1 cellular context compared by ENCODE assay signal in the genomic region with DNA sequence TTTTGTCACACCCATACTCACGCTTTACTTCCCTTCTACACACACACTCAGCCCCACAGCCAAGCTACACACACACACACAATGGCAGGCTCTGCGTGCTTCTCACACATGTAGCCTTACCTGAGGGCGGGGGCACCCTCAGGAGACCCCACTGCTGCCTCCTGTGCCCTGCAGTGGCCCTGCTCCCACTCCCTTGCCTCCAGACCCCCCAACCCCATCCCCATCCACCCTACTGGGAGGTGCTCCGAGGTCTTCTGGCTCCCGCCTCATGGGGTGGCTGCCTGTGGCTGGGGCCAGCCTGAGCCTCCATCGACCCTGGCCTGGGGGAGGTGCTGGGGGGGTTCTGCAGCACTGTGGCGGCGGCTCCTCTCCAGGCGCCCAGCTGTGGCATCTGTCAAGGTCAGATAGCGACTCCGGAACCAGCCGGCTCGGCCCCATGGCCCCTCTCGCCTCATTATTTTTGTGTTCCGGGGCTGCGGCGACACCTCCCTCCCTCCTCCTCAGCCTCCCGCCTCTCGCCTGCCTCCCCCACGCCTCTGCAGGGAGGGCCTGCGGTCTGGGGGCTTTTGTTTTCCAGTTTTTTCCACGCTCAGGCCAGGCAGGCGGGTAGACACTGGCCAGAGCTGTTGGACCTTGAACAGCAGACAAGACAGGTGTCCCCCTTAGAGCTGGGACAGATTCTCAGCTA.
A peak's percentile ranks its signal among the peaks of the same experiment; 100 is the strongest.
TF ChIP-seq lines count a peak whose summit lies in the region.

No MANE protein-coding gene starts in this region.

TF ChIP-seq in HepG2, 621 proteins besides CTCF, POLR2A, EP300 and RAD21 (continued from another document):
- no peak for TF ChIP-seq ZNF577 (CRISPR knock-in tag; IDR thresholded peaks at IDR 0.05; ENCODE audit: borderline replicate concordance, low read depth)
- TF ChIP-seq RXRB (CRISPR knock-in tag; IDR thresholded peaks at IDR 0.05; ENCODE audit: borderline replicate concordance): peak; percentile 50; the same call in 1 of the 2 replicates
- peak; percentile 70; the same call in 1 of the 2 replicates for TF ChIP-seq ZNF501 (CRISPR knock-in tag; IDR thresholded peaks at IDR 0.05)
- peak; percentile 36; the same call in 1 of the 2 replicates for TF ChIP-seq YEATS4 (CRISPR knock-in tag; IDR thresholded peaks at IDR 0.05; ENCODE audit: borderline replicate concordance)
- TF ChIP-seq ZNF292 (CRISPR knock-in tag; IDR thresholded peaks at IDR 0.05; ENCODE audit: borderline replicate concordance, low read depth): peak; percentile 77; the same call in 1 of the 2 replicates
- TF ChIP-seq, protein P1, sequence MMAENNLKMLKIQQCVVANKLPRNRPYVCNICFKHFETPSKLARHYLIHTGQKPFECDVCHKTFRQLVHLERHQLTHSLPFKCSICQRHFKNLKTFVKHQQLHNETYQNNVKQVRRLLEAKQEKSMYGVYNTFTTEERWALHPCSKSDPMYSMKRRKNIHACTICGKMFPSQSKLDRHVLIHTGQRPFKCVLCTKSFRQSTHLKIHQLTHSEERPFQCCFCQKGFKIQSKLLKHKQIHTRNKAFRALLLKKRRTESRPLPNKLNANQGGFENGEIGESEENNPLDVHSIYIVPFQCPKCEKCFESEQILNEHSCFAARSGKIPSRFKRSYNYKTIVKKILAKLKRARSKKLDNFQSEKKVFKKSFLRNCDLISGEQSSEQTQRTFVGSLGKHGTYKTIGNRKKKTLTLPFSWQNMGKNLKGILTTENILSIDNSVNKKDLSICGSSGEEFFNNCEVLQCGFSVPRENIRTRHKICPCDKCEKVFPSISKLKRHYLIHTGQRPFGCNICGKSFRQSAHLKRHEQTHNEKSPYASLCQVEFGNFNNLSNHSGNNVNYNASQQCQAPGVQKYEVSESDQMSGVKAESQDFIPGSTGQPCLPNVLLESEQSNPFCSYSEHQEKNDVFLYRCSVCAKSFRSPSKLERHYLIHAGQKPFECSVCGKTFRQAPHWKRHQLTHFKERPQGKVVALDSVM (CRISPR knock-in tag; IDR thresholded peaks at IDR 0.05): peak; percentile 81
- TF ChIP-seq AGO2 (optimal IDR thresholded peaks at IDR 0.05; ENCODE audit: low read depth, low read length): peak; percentile 46
- 0 out of 2 replicates have a peak, but pooled peaks have one; percentile 33 for TF ChIP-seq ZSCAN12 (CRISPR knock-in tag; IDR thresholded peaks at IDR 0.05)
- no peak for TF ChIP-seq ZNF180 (CRISPR knock-in tag; IDR thresholded peaks at IDR 0.05; ENCODE audit: borderline replicate concordance, low read depth)
- TF ChIP-seq RBAK (CRISPR knock-in tag; IDR thresholded peaks at IDR 0.05): 0 out of 2 replicates have a peak, but pooled peaks have one; percentile 23
- TF ChIP-seq, protein P2, sequence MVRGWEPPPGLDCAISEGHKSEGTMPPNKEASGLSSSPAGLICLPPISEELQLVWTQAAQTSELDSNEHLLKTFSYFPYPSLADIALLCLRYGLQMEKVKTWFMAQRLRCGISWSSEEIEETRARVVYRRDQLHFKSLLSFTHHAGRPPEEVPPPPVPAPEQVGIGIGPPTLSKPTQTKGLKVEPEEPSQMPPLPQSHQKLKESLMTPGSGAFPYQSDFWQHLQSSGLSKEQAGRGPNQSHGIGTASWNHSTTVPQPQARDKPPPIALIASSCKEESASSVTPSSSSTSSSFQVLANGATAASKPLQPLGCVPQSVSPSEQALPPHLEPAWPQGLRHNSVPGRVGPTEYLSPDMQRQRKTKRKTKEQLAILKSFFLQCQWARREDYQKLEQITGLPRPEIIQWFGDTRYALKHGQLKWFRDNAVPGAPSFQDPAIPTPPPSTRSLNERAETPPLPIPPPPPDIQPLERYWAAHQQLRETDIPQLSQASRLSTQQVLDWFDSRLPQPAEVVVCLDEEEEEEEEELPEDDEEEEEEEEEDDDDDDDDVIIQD (CRISPR knock-in tag; IDR thresholded peaks at IDR 0.05; ENCODE audit: low read depth): no peak
- TF ChIP-seq SMAD1 (CRISPR knock-in tag; IDR thresholded peaks at IDR 0.05; ENCODE audit: borderline replicate concordance, low read depth): no peak
- no peak for TF ChIP-seq PLRG1 (conservative IDR thresholded peaks at IDR 0.05)
- TF ChIP-seq, protein P3, sequence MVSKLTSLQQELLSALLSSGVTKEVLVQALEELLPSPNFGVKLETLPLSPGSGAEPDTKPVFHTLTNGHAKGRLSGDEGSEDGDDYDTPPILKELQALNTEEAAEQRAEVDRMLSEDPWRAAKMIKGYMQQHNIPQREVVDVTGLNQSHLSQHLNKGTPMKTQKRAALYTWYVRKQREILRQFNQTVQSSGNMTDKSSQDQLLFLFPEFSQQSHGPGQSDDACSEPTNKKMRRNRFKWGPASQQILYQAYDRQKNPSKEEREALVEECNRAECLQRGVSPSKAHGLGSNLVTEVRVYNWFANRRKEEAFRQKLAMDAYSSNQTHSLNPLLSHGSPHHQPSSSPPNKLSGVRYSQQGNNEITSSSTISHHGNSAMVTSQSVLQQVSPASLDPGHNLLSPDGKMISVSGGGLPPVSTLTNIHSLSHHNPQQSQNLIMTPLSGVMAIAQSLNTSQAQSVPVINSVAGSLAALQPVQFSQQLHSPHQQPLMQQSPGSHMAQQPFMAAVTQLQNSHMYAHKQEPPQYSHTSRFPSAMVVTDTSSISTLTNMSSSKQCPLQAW (CRISPR knock-in tag; IDR thresholded peaks at IDR 0.05): peak; percentile 71; the same call in 1 of the 2 replicates
- TF ChIP-seq NFKB2 (CRISPR knock-in tag; IDR thresholded peaks at IDR 0.05; ENCODE audit: borderline replicate concordance): 0 out of 2 replicates have a peak, but pooled peaks have one; percentile 33
- peak; percentile 63 for TF ChIP-seq PHF21A (CRISPR knock-in tag; IDR thresholded peaks at IDR 0.05)
- TF ChIP-seq, protein P4, sequence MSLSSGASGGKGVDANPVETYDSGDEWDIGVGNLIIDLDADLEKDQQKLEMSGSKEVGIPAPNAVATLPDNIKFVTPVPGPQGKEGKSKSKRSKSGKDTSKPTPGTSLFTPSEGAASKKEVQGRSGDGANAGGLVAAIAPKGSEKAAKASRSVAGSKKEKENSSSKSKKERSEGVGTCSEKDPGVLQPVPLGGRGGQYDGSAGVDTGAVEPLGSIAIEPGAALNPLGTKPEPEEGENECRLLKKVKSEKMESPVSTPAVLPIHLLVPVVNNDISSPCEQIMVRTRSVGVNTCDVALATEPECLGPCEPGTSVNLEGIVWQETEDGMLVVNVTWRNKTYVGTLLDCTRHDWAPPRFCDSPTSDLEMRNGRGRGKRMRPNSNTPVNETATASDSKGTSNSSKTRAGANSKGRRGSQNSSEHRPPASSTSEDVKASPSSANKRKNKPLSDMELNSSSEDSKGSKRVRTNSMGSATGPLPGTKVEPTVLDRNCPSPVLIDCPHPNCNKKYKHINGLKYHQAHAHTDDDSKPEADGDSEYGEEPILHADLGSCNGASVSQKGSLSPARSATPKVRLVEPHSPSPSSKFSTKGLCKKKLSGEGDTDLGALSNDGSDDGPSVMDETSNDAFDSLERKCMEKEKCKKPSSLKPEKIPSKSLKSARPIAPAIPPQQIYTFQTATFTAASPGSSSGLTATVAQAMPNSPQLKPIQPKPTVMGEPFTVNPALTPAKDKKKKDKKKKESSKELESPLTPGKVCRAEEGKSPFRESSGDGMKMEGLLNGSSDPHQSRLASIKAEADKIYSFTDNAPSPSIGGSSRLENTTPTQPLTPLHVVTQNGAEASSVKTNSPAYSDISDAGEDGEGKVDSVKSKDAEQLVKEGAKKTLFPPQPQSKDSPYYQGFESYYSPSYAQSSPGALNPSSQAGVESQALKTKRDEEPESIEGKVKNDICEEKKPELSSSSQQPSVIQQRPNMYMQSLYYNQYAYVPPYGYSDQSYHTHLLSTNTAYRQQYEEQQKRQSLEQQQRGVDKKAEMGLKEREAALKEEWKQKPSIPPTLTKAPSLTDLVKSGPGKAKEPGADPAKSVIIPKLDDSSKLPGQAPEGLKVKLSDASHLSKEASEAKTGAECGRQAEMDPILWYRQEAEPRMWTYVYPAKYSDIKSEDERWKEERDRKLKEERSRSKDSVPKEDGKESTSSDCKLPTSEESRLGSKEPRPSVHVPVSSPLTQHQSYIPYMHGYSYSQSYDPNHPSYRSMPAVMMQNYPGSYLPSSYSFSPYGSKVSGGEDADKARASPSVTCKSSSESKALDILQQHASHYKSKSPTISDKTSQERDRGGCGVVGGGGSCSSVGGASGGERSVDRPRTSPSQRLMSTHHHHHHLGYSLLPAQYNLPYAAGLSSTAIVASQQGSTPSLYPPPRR (CRISPR knock-in tag; IDR thresholded peaks at IDR 0.05; ENCODE audit: borderline replicate concordance): peak; percentile 65
- TF ChIP-seq SAFB2 (CRISPR knock-in tag; IDR thresholded peaks at IDR 0.05; ENCODE audit: borderline replicate concordance, low read depth): no peak
- no peak for TF ChIP-seq HMG20B (CRISPR knock-in tag; conservative IDR thresholded peaks at IDR 0.05)
TF ChIP-seq in HepG2: peak in this region for 127.
